ENCODE assay signal across 8 cellular contexts in genomic region chr19:45406957-45407375, GRCh38. TPM values are rescaled to one million over a fixed set of nuclear protein-coding genes. Genes with fewer than 3 reads are reported as not detected.
A peak's percentile ranks its signal among the peaks of the same experiment; 100 is the strongest.
DNase-seq lines count a peak whose midpoint lies in the region; ATAC-seq lines count a peak whose summit lies in the region.

No MANE protein-coding gene starts in this region.

- POLR2A ChIA-PET in CD8-positive, alpha-beta memory T cell (lab: Charles Lee) = interaction anchor here (0.8 kb wide), 1 partner anchor 62 kb away, joined by 3 read pairs; no protein-coding TSS in a partner anchor

- ATAC-seq in GM21423 (IDR thresholded peaks at IDR 0.05; ENCODE audit: unreplicated experiment) = no peak

- peak overlapping the region in 7 of 8 donors; percentile 29 to 98 (median 83) for H3K27ac Mint-ChIP-seq in CD8-positive, alpha-beta memory T cell

- H3K27me3 Mint-ChIP-seq in CD8-positive, alpha-beta memory T cell = peaks cover 26 to 31% of the 10 kb centered on the region in 2 donors

- H3K27me3 ChIP-seq in CD8-positive, alpha-beta memory T cell (ENCODE audit: insufficient read depth, low read length, poor library complexity, severe bottlenecking) = peaks cover 26% of the 10 kb centered on the region
- peaks cover 14% of the 10 kb centered on the region for H3K27me3 ChIP-seq in effector memory CD4-positive, alpha-beta T cell (replicated peaks; ENCODE audit: control insufficient read depth, insufficient read depth, low read length, poor library complexity, severe bottlenecking)
- H3K27me3 ChIP-seq in neuron (ENCODE audit: insufficient read depth, low read length) = peaks cover 10% of the 10 kb centered on the region

- H2AFZ ChIP-seq in neuron (ENCODE audit: low read depth, low read length) = no peak overlapping the region

- intact Hi-C loops in posterior vena cava (cut with DNase I) = loop anchor here in 1 of 2 donors (2.0 kb wide), 1 partner anchor 16 kb away; the partner anchor contains the start of gene ERCC1

- H3K4me3 ChIP-seq in CD8-positive, alpha-beta memory T cell (ENCODE audit: low read length) = peak overlapping the region; percentile 64
- H3K4me3 ChIP-seq in effector memory CD4-positive, alpha-beta T cell (ENCODE audit: insufficient read depth, low read depth, low read length, poor library complexity, severe bottlenecking) = peak overlapping the region; percentile 80
- peak overlapping the region; percentile 58 for H3K4me3 ChIP-seq in neuron (ENCODE audit: low read length)

- peaks cover 25 to 44% (median 32%) of the 10 kb centered on the region in 3 donors for H3K4me1 Mint-ChIP-seq in CD8-positive, alpha-beta memory T cell

- H3K9me3 Mint-ChIP-seq in CD8-positive, alpha-beta memory T cell = no peaks in the 10 kb centered on the region

- no peaks in the 10 kb centered on the region for H3K9me3 ChIP-seq in CD8-positive, alpha-beta memory T cell (ENCODE audit: low read length)
- no peaks in the 10 kb centered on the region for H3K9me3 ChIP-seq in effector memory CD4-positive, alpha-beta T cell (ENCODE audit: control insufficient read depth, low read length)
- H3K9me3 ChIP-seq in neuron (ENCODE audit: low read length) = no peaks in the 10 kb centered on the region

- CTCF ChIA-PET in CD8-positive, alpha-beta memory T cell (lab: Charles Lee) = no interaction called here

- H3K36me3 Mint-ChIP-seq in CD8-positive, alpha-beta memory T cell = peaks cover 0 to 12% (median 0%) of the 10 kb centered on the region in 3 donors

- peak overlapping the region; percentile 86 for H3K27ac ChIP-seq in CD8-positive, alpha-beta memory T cell (ENCODE audit: low read depth, low read length)
- no peak overlapping the region for H3K27ac ChIP-seq in effector memory CD4-positive, alpha-beta T cell (ENCODE audit: insufficient read depth, low read length, poor library complexity, severe bottlenecking)

- no peaks in the 10 kb centered on the region for H3K36me3 ChIP-seq in CD8-positive, alpha-beta memory T cell (ENCODE audit: insufficient read depth, low read length)
- no peaks in the 10 kb centered on the region for H3K36me3 ChIP-seq in effector memory CD4-positive, alpha-beta T cell (ENCODE audit: control insufficient read depth, insufficient read depth, low read length)
- peaks cover 4% of the 10 kb centered on the region for H3K36me3 ChIP-seq in neuron (ENCODE audit: insufficient read depth, low read length)

- peaks cover 26% of the 10 kb centered on the region for H3K4me1 ChIP-seq in CD8-positive, alpha-beta memory T cell (ENCODE audit: insufficient read depth, low read length)
- H3K4me1 ChIP-seq in effector memory CD4-positive, alpha-beta T cell (ENCODE audit: control insufficient read depth, insufficient read depth, low read length, poor library complexity, severe bottlenecking) = peaks cover 32% of the 10 kb centered on the region
- H3K4me1 ChIP-seq in neuron (ENCODE audit: insufficient read depth, low read length) = peaks cover 15% of the 10 kb centered on the region

- DNase-seq in CD8-positive, alpha-beta memory T cell = no peak
- DNase-seq in NAMALWA (ENCODE audit: low spot score) (peak; percentile 48), GM19240 (ENCODE audit: insufficient read length, low spot score) (no peak), posterior vena cava (ENCODE audit: low spot score) (no peak), ureter (ENCODE audit: low spot score) (no peak)
- DNase-seq in effector memory CD4-positive, alpha-beta T cell = no peak

- peak overlapping the region; percentile 85 to 97 (median 96) for H3K4me3 Mint-ChIP-seq in CD8-positive, alpha-beta memory T cell

RNA-seq across cellular contexts. Expression of gene POLR1G, which starts 0.5 kb away (rescaled TPM):
- total RNA-seq in CD8-positive, alpha-beta memory T cell = 10 to 100 TPM; 26.5 to 27.4 TPM
- polyA plus RNA-seq in CD8-positive, alpha-beta memory T cell = 2.2 TPM
- total RNA-seq in posterior vena cava (1 to 10 TPM; 4.2 to 4.8 TPM), ureter (6.9 TPM)

RNA-seq across cellular contexts. Expression of gene PPP1R13L, which starts 2.1 kb away (rescaled TPM):
- total RNA-seq in CD8-positive, alpha-beta memory T cell = 1 to 10 TPM; 3.9 to 4.3 TPM
- 0.83 TPM for polyA plus RNA-seq in CD8-positive, alpha-beta memory T cell
- total RNA-seq in posterior vena cava (10 to 100 TPM; 20.1 to 31.2 TPM), ureter (108 TPM)

RNA-seq across cellular contexts. Expression of gene ERCC1, which starts 16.8 kb away (rescaled TPM):
- total RNA-seq in CD8-positive, alpha-beta memory T cell = 10 to 100 TPM; 75.7 to 82.6 TPM
- 47.5 TPM for polyA plus RNA-seq in CD8-positive, alpha-beta memory T cell
- total RNA-seq in posterior vena cava (10 to 100 TPM; 65.0 to 68.4 TPM), ureter (78.3 TPM)

RNA-seq across cellular contexts. Expression of gene ERCC2, which starts 36.6 kb away (rescaled TPM):
- total RNA-seq in CD8-positive, alpha-beta memory T cell = 10 to 100 TPM; 22.0 to 23.9 TPM
- polyA plus RNA-seq in CD8-positive, alpha-beta memory T cell = 7.8 TPM
- total RNA-seq in posterior vena cava (10 to 100 TPM; 13.6 to 14.1 TPM), ureter (26.1 TPM)
